28 cellular contexts compared by ENCODE assay signal in the genomic region with DNA sequence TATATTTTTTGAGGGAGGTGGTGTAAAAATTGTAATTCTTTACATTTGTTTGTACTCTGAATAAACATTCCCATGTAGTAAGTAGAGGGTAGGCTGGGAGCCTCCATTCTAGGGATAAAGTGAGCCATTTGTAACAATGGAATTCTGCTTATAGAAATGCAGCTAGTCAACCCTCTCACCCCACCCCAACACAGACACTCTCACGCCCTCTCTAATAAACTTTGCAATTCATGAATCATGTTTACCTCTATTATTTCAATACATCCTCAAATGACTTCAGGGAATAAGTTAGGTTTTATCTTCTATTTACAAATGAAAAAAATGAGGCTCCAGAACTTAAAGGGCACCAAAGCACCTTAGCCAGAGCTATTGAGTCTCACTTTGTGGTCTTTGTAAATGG. TPM values are rescaled to one million over a fixed set of nuclear protein-coding genes. Genes with fewer than 3 reads are reported as not detected.
"Had no signal": no experiment of that assay in that cellular context is flagged by ENCODE, and none has a peak within 500 bp of the region (broad histone marks: within the 10 kb centered on the region; RNA-seq: fewer than 3 reads in every experiment).

No MANE protein-coding gene starts in this region.

- H3K9ac ChIP-seq: parathyroid adenoma had no signal

- H3K27me3 ChIP-seq: heart left ventricle, right atrium auricular region, thyroid gland, upper lobe of right lung had no signal

- DNase-seq: activated B cell treated with CpG ODN at 0.5 μM for 24 hours; activated CD4-positive, alpha-beta T cell treated with anti-CD3 and anti-CD28 coated beads for 36 hours; activated CD8-positive, alpha-beta T cell treated with anti-CD3 and anti-CD28 coated beads, Interleukin-2, amount 10 ng/mL, durations not matched to agents 7 days and 5 days; activated naive CD4-positive, alpha-beta T cell treated with Interleukin-2 at 50 U/mL for 16 hours; activated naive CD8-positive, alpha-beta T cell treated with anti-CD3 and anti-CD28 coated beads, Interleukin-2, amount 10 ng/mL, durations not matched to agents 7 days and 5 days; activated T-cell treated with anti-CD3 and anti-CD28 coated beads for 4 hours; activated T-cell treated with anti-CD3 and anti-CD28 coated beads, Interleukin-2, amount 50 U/mL, for 72 hours; amniotic stem cell; endodermal cell; heart left ventricle; hypothalamus; immature natural killer cell; kidney; left colon; midbrain; naive thymus-derived CD4-positive, alpha-beta T cell; nucleus accumbens; stimulated activated CD4-positive, alpha-beta T cell treated with anti-CD3 and anti-CD28 coated beads, Interleukin-12 subunit alpha, Interleukin-12 subunit beta, amount 100 ng/mL, for 4 hours; stimulated activated CD4-positive, alpha-beta T cell treated with anti-CD3 and anti-CD28 coated beads, Interleukin-4, amount 100 ng/mL, for 24 hours; stimulated activated naive CD8-positive, alpha-beta T cell treated with anti-CD3 and anti-CD28 coated beads, Interleukin-15, amount 100 ng/mL, for 72 hours; substantia nigra; T-helper 1 cell; upper lobe of right lung had no signal

- ATAC-seq: activated CD4-positive, alpha-beta T cell treated with anti-CD3 and anti-CD28 coated beads for 36 hours; activated CD8-positive, alpha-beta T cell treated with anti-CD3 and anti-CD28 coated beads, Interleukin-2, amount 10 ng/mL, durations not matched to agents 7 days and 5 days; activated T-cell treated with anti-CD3 and anti-CD28 coated beads, Interleukin-2, amount 50 U/mL, for 72 hours; left colon; naive thymus-derived CD4-positive, alpha-beta T cell; stimulated activated memory B cell treated with anti-CD40 and anti-IgM and Interleukin-4, amounts not matched to agents 10 μg/mL and 1 μg/mL and 100 μg/mL, for 72 hours; stimulated activated naive CD8-positive, alpha-beta T cell treated with anti-CD3 and anti-CD28 coated beads, Interleukin-15, amount 100 ng/mL, for 72 hours; upper lobe of right lung had no signal

- H3K27ac ChIP-seq: heart left ventricle, parathyroid adenoma, right atrium auricular region, thyroid gland, upper lobe of right lung had no signal

- H3K36me3 ChIP-seq: heart left ventricle, right atrium auricular region, thyroid gland, upper lobe of right lung had no signal

- H3K79me2 ChIP-seq: parathyroid adenoma had no signal

- H3K9me3 ChIP-seq: heart left ventricle, right atrium auricular region, thyroid gland, upper lobe of right lung had no signal

- H3K4me1 ChIP-seq: right atrium auricular region, thyroid gland, upper lobe of right lung had no signal

- H3K4me3 ChIP-seq: heart left ventricle, right atrium auricular region, thyroid gland, upper lobe of right lung had no signal

RNA-seq across cellular contexts. Expression of a gene that starts 56.5 kb away (rescaled TPM):
- total RNA-seq: activated B cell treated with CpG ODN at 0.5 μM for 24 hours; activated CD4-positive, alpha-beta T cell treated with anti-CD3 and anti-CD28 coated beads for 36 hours; activated CD8-positive, alpha-beta T cell treated with anti-CD3 and anti-CD28 coated beads, Interleukin-2, amount 10 ng/mL, durations not matched to agents 7 days and 5 days; activated naive CD8-positive, alpha-beta T cell treated with anti-CD3 and anti-CD28 coated beads, Interleukin-2, amount 10 ng/mL, durations not matched to agents 7 days and 5 days; activated T-cell treated with anti-CD3 and anti-CD28 coated beads, Interleukin-2, amount 50 U/mL, for 72 hours; naive thymus-derived CD4-positive, alpha-beta T cell; pulmonary artery endothelial cell had no signal
- polyA plus RNA-seq: immature natural killer cell; naive thymus-derived CD4-positive, alpha-beta T cell had no signal
